Comparison of ENCODE assay signal across 8 cellular contexts in the genomic region with DNA sequence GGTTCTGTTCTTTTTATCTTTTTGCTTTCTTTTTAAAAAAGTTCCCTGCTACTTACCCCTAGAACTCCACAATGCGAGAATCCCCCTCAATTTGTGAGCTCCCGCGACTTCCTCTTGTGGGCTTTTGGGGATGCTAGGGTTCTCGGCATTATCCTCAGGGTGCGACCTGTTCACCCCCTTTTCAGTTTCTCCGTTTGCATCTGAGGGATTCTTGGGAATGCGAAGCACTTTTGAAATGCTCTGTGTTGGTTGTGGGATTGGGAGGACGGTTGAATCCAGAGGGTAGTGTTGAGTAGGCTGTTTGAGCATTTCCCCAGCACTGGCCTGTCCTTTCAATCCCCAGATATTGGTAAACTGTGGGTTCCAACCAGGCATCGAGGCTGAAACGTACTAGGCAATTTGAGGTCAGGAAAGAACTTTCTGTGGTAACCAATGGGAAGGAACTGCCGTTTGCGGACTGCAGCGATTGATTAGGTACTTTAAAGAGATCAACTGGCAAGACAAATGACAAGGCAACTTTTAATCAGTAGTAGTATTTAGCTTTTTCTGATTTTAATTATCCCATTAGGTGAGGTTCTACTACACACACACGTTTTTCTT. TPM values are rescaled to one million over a fixed set of nuclear protein-coding genes. Genes with fewer than 3 reads are reported as not detected.
DNase-seq lines count a peak whose midpoint lies in the region; ATAC-seq and TF ChIP-seq lines count a peak whose summit lies in the region.

No MANE protein-coding gene starts in this region.

- H3K4me3 ChIP-seq in left lung (peak overlapping the region; percentile 68 to 74), tibial artery (peak overlapping the region; percentile 86 to 95)

- TSS peak; percentile 80 for BruUV-seq in MCF 10A (replicated peaks; lab: Mats Ljungman, UMichigan)

- no peaks in the 10 kb centered on the region for H3K9me3 ChIP-seq in left lung
- no peaks in the 10 kb centered on the region for H3K9me3 ChIP-seq in tibial artery

- TF ChIP-seq CTCF in MCF 10A (IDR thresholded peaks at IDR 0.05; ENCODE audit: unreplicated experiment) (no peak), left lung (IDR thresholded peaks at IDR 0.05) (no peak), tibial artery (IDR thresholded peaks at IDR 0.05) (no peak)

- peaks cover 46% of the 10 kb centered on the region for H3K4me1 Mint-ChIP-seq in activated CD8-positive, alpha-beta memory T cell treated with anti-CD3 and anti-CD28 coated beads, Interleukin-2, amount 10 ng/mL, durations not matched to agents 7 days and 5 days
- H3K4me1 Mint-ChIP-seq in MCF 10A (ENCODE audit: insufficient read depth, unreplicated experiment) = peaks cover 18% of the 10 kb centered on the region

- H3K4me1 ChIP-seq in left lung (peaks cover 11 to 43% of the 10 kb centered on the region in 2 donors), tibial artery (peaks cover 0 to 45% (median 22%) of the 10 kb centered on the region in 4 donors)

- H3K27ac Mint-ChIP-seq in activated CD8-positive, alpha-beta memory T cell treated with anti-CD3 and anti-CD28 coated beads, Interleukin-2, amount 10 ng/mL, durations not matched to agents 7 days and 5 days = peak overlapping the region; percentile 100
- H3K27ac Mint-ChIP-seq in MCF 10A (ENCODE audit: low read depth, unreplicated experiment) = peak overlapping the region; percentile 96

- CTCF ChIA-PET in activated CD8-positive, alpha-beta memory T cell treated with anti-CD3 and anti-CD28 coated beads, Interleukin-2, amount 10 ng/mL, durations not matched to agents 7 days and 5 days (lab: Charles Lee) = no interaction called here
- CTCF ChIA-PET in MCF 10A (lab: Yijun Ruan, JAX) = interaction anchor here (0.6 to 1.7 kb wide), 4 partner anchors 68 to 786 kb away, joined by 3 to 5 read pairs (median 3); no protein-coding TSS in a partner anchor

- peak; percentile 12 for ATAC-seq in activated CD8-positive, alpha-beta memory T cell treated with anti-CD3 and anti-CD28 coated beads, Interleukin-2, amount 10 ng/mL, durations not matched to agents 7 days and 5 days
- peak; percentile 11 for ATAC-seq in HG02759 (IDR thresholded peaks at IDR 0.05; ENCODE audit: unreplicated experiment)
- peak; percentile 20 for ATAC-seq in left lung

- H3K36me3 ChIP-seq in left lung (no peaks in the 10 kb centered on the region), tibial artery (no peaks in the 10 kb centered on the region)

- H3K36me3 Mint-ChIP-seq in activated CD8-positive, alpha-beta memory T cell treated with anti-CD3 and anti-CD28 coated beads, Interleukin-2, amount 10 ng/mL, durations not matched to agents 7 days and 5 days = peaks cover 23% of the 10 kb centered on the region
- H3K36me3 Mint-ChIP-seq in MCF 10A (ENCODE audit: insufficient read depth, unreplicated experiment) = peaks cover 10% of the 10 kb centered on the region

- H3K9me3 Mint-ChIP-seq in activated CD8-positive, alpha-beta memory T cell treated with anti-CD3 and anti-CD28 coated beads, Interleukin-2, amount 10 ng/mL, durations not matched to agents 7 days and 5 days (ENCODE audit: low read depth) = no peaks in the 10 kb centered on the region
- H3K9me3 Mint-ChIP-seq in MCF 10A (ENCODE audit: unreplicated experiment) = no peaks in the 10 kb centered on the region

- no peaks in the 10 kb centered on the region for H3K27me3 Mint-ChIP-seq in activated CD8-positive, alpha-beta memory T cell treated with anti-CD3 and anti-CD28 coated beads, Interleukin-2, amount 10 ng/mL, durations not matched to agents 7 days and 5 days
- H3K27me3 Mint-ChIP-seq in MCF 10A (ENCODE audit: insufficient read depth, unreplicated experiment) = no peaks in the 10 kb centered on the region

- H3K27me3 ChIP-seq in left lung (no peaks in the 10 kb centered on the region), tibial artery (no peaks in the 10 kb centered on the region)

- peak; percentile 57 for DNase-seq in activated CD8-positive, alpha-beta memory T cell treated with anti-CD3 and anti-CD28 coated beads, Interleukin-2, amount 10 ng/mL, durations not matched to agents 7 days and 5 days
- no peak for DNase-seq in activated CD8-positive, alpha-beta memory T cell treated with anti-CD3 and anti-CD28 coated beads for 24 hours
- DNase-seq in NOMO-1 treated with dmso at 0.1 percent for 144 hours (lab: John Stamatoyannopoulos, UW; ENCODE audit: unreplicated experiment) (peak; percentile 35), MCF 10A (ENCODE audit: unreplicated experiment) (no peak), left lung (no peak), tibial artery (no peak), germinal center (ENCODE audit: low spot score) (no peak)

- intact Hi-C loops in MCF 10A (cut with micrococcal nuclease) = loop anchor here (2.0 to 10.0 kb wide), 4 partner anchors 353 to 723 kb away; no protein-coding TSS in a partner anchor
- intact Hi-C loops in left lung (cut with DNase I) = no loop called here
- intact Hi-C loops in tibial artery (cut with DNase I; ENCODE audit: low total_unique reads) = loop anchor here (5.0 kb wide), 2 partner anchors 395 to 435 kb away; a partner anchor contains a TSS

- POLR2A ChIA-PET in MCF 10A (lab: Yijun Ruan, JAX) = interaction anchor here (0.5 to 3.1 kb wide), 31 partner anchors 8 to 682 kb away, joined by 3 to 25 read pairs (median 4); a partner anchor contains a TSS

- H3K27ac ChIP-seq in left lung = peak overlapping the region; percentile 85 to 92
- peak overlapping the region; percentile 82 to 89 for H3K27ac ChIP-seq in tibial artery

- H3K4me3 Mint-ChIP-seq in activated CD8-positive, alpha-beta memory T cell treated with anti-CD3 and anti-CD28 coated beads, Interleukin-2, amount 10 ng/mL, durations not matched to agents 7 days and 5 days = peak overlapping the region; percentile 99
- H3K4me3 Mint-ChIP-seq in MCF 10A (ENCODE audit: unreplicated experiment) = peak overlapping the region; percentile 93

RNA-seq across cellular contexts. Expression of a gene that starts 0.4 kb away (rescaled TPM):
- total RNA-seq in activated CD8-positive, alpha-beta memory T cell treated with anti-CD3 and anti-CD28 coated beads, Interleukin-2, amount 10 ng/mL, durations not matched to agents 7 days and 5 days = 10 to 100 TPM; 11.3 to 11.9 TPM
- total RNA-seq in MCF 10A (2022) (7.1 and 8.4 TPM in 2 replicates), left lung (1 to 10 TPM; 6.2 to 7.5 TPM)

RNA-seq across cellular contexts. Expression of a gene that starts 0.6 kb away (rescaled TPM):
- 10 to 100 TPM; 58.7 to 79.6 TPM for total RNA-seq in activated CD8-positive, alpha-beta memory T cell treated with anti-CD3 and anti-CD28 coated beads, Interleukin-2, amount 10 ng/mL, durations not matched to agents 7 days and 5 days
- total RNA-seq in MCF 10A (2022) (84.1 and 122 TPM in 2 replicates), left lung (100 to 1,000 TPM; 116 to 127 TPM)

Comparison
In these comparisons a context has a peak if more than half of its experiments do, and no peak if none do; other contexts are left out.
1. DNase-seq: peak in activated CD8-positive, alpha-beta memory T cell treated with anti-CD3 and anti-CD28 coated beads, Interleukin-2, amount 10 ng/mL, durations not matched to agents 7 days and 5 days (single experiment) and NOMO-1 treated with dmso at 0.1 percent for 144 hours (single experiment); none in activated CD8-positive, alpha-beta memory T cell treated with anti-CD3 and anti-CD28 coated beads for 24 hours (single experiment), MCF 10A (single experiment), left lung (0 of 2), tibial artery (0 of 2) and germinal center (single experiment).
2. intact Hi-C loops: an anchor here in MCF 10A (2.0 to 10.0 kb wide) and tibial artery (5.0 kb wide); none called in left lung.
3. Peak in every context shown above with its lines, with median percentiles within 50 percentile points of each other: ATAC-seq.